9 cellular contexts compared by ENCODE assay signal in genomic region chr12:120689397-120690082, GRCh38. TPM values are rescaled to one million over a fixed set of nuclear protein-coding genes. Genes with fewer than 3 reads are reported as not detected.
DNase-seq lines count a peak whose midpoint lies in the region; ATAC-seq, FAIRE-seq and TF ChIP-seq lines count a peak whose summit lies in the region.
"Had no signal": no experiment of that assay in that cellular context is flagged by ENCODE, and none has a peak within 500 bp of the region (broad histone marks: within the 10 kb centered on the region; RNA-seq: fewer than 3 reads in every experiment).

No MANE protein-coding gene starts in this region.

- no peaks in the 10 kb centered on the region for H3K9me3 ChIP-seq in OCI-LY3 (ENCODE audit: insufficient read depth, low read length)
- H3K9me3 ChIP-seq in H1 (ENCODE audit: insufficient read depth in 2 of 2, low read depth in 1 of 2, low read length in 1 of 2) = no peaks in the 10 kb centered on the region
- no peaks in the 10 kb centered on the region for H3K9me3 ChIP-seq in osteoblast (ENCODE audit: low read depth, low read length)
- no peaks in the 10 kb centered on the region for H3K9me3 ChIP-seq in uterus
- H3K9me3 ChIP-seq in pancreas = no peaks in the 10 kb centered on the region

- no peak overlapping the region for H3K14ac ChIP-seq in H1 (ENCODE audit: insufficient read length)

- DNase-seq in GF-D8 (lab: John Stamatoyannopoulos, UW) (peak; percentile 13), H1 (ENCODE audit: low read depth in 1 of 2, low spot score in 2 of 2) (no peak), osteoblast (ENCODE audit: insufficient read length, low spot score, missing footprints) (no peak), uterus (no peak), pancreas (no peak)
- DNase-seq: stimulated activated CD4-positive, alpha-beta T cell treated with anti-CD3 and anti-CD28 coated beads, Interleukin-12 subunit alpha, Interleukin-12 subunit beta, amount 100 ng/mL, for 4 hours had no signal

- H2AK5ac ChIP-seq in H1 (ENCODE audit: low read depth, low read length) = no peak overlapping the region

- no peak overlapping the region for H2BK12ac ChIP-seq in H1 (ENCODE audit: low read depth, low read length)

- TF ChIP-seq EP300 in H1 (IDR thresholded peaks at IDR 0.05; ENCODE audit: borderline replicate concordance in 1 of 2, low read depth in 2 of 2, low read length in 2 of 2) = no peak

- no peak for TF ChIP-seq RAD21 in H1 (IDR thresholded peaks at IDR 0.05 in 1 of 2, conservative IDR thresholded peaks at IDR 0.05 in 1 of 2; ENCODE audit: low read depth in 2 of 2, low read length in 2 of 2)

- no peak overlapping the region for H3K56ac ChIP-seq in H1 (replicated peaks; ENCODE audit: insufficient read length, low read depth, low read length)

- WGBS in H1 (ENCODE audit: extremely low coverage in 1 of 2, insufficient coverage in 1 of 2, insufficient read length in 1 of 2, insufficient replicate concordance in 2 of 2, low coverage in 1 of 2, low lambda C conversion rate in 2 of 2, missing lambda C conversion rate in 1 of 2), 2 experiments = 66% methylated on average over 6 of the region's 6 CpGs; no CpG with 5 or more reads in 1 of the 2 experiments
- 23 to 26% methylated on average over 6 of the region's 6 CpGs for whole genome bisulfite sequencing in pancreas, 2 donors

- POLR2A ChIA-PET in H1 (lab: Charles Lee; ENCODE audit: partially characterized antibody) = interaction anchor here (0.6 to 4.5 kb wide), 7 partner anchors 10 to 128 kb away, joined by 3 to 28 read pairs (median 3); no protein-coding TSS in a partner anchor

- TF ChIP-seq POLR2A in H1 (IDR thresholded peaks at IDR 0.05; ENCODE audit: control extremely low read depth in 1 of 2, low read depth in 2 of 2, low read length in 2 of 2) = no peak
- no peak for TF ChIP-seq POLR2A in uterus (IDR thresholded peaks at IDR 0.05)

- H2BK15ac ChIP-seq in H1 (ENCODE audit: low read length) = no peak overlapping the region

- ATAC-seq in GM19351 (IDR thresholded peaks at IDR 0.05; ENCODE audit: unreplicated experiment) = no peak
- ATAC-seq in HG02610 (IDR thresholded peaks at IDR 0.05; ENCODE audit: unreplicated experiment) = no peak
- ATAC-seq in pancreas = no peak

- H4K20me1 ChIP-seq in OCI-LY3 (ENCODE audit: insufficient read depth, low read length) (peaks cover 58% of the 10 kb centered on the region), H1 (replicated peaks in 1 of 2; ENCODE audit: control insufficient read depth in 1 of 2, insufficient read depth in 2 of 2, low read length in 2 of 2) (peaks cover 20 to 22% of the 10 kb centered on the region in 2 experiments), osteoblast (ENCODE audit: insufficient read depth, low read length) (peaks cover 64% of the 10 kb centered on the region)

- no peaks in the 10 kb centered on the region for H3K27me3 ChIP-seq in OCI-LY3 (ENCODE audit: low read depth, low read length)
- no peaks in the 10 kb centered on the region for H3K27me3 ChIP-seq in H1 (replicated peaks in 1 of 4; ENCODE audit: control insufficient read depth in 3 of 4, extremely low read depth in 1 of 4, insufficient read depth in 3 of 4, low read length in 3 of 4)
- no peaks in the 10 kb centered on the region for H3K27me3 ChIP-seq in osteoblast (ENCODE audit: insufficient read depth, low read length)
- H3K27me3 ChIP-seq in uterus = no peaks in the 10 kb centered on the region
- no peaks in the 10 kb centered on the region for H3K27me3 ChIP-seq in pancreas

- H3K27ac ChIP-seq in OCI-LY3 (ENCODE audit: low read length) = no peak overlapping the region
- H3K27ac ChIP-seq in H1 (ENCODE audit: low read depth, low read length) = no peak overlapping the region
- H3K27ac ChIP-seq in osteoblast (ENCODE audit: low read depth, low read length) = no peak overlapping the region
- H3K27ac ChIP-seq in uterus = peak overlapping the region in 1 of 2 donors; percentile 95
- H3K27ac ChIP-seq in pancreas = peak overlapping the region in 2 of 4 donors; percentile 19 to 86

- CTCF ChIA-PET in H1 (lab: Charles Lee; ENCODE audit: partially characterized antibody) = interaction anchor here (0.6 to 10.4 kb wide), 9 partner anchors 13 to 283 kb away, joined by 3 to 87 read pairs (median 4); partner anchors contain the start of gene CABP1

- peaks cover 16% of the 10 kb centered on the region for H3K23me2 ChIP-seq in H1 (ENCODE audit: low read depth, low read length)

- H3K4ac ChIP-seq in H1 (replicated peaks; ENCODE audit: insufficient read length, low read depth, low read length) = no peak overlapping the region

- FAIRE-seq in H1 (lab: Jason Lieb, UNC) = no peak
- no peak for FAIRE-seq in pancreas (lab: Jason Lieb, UNC)

- H3K4me2 ChIP-seq in OCI-LY3 (ENCODE audit: low read length) (peak overlapping the region; percentile 95), H1 (ENCODE audit: insufficient read depth in 1 of 2, low read depth in 2 of 2, low read length in 2 of 2) (peak overlapping the region; percentile 87 to 96), osteoblast (ENCODE audit: insufficient read depth, low read length) (peak overlapping the region; percentile 91)

- peak overlapping the region; percentile 54; the same call in 1 of the 2 replicates for H2BK5ac ChIP-seq in H1 (ENCODE audit: low read depth, low read length)

- TF ChIP-seq CTCF in OCI-LY3 (IDR thresholded peaks at IDR 0.05; ENCODE audit: low read depth, low read length) (no peak), H1 (IDR thresholded peaks at IDR 0.05; ENCODE audit: control extremely low read depth in 1 of 3, insufficient read depth in 1 of 3, low read depth in 1 of 3, low read length in 3 of 3) (no peak), osteoblast (IDR thresholded peaks at IDR 0.05; ENCODE audit: extremely low read depth, low read depth, low read length) (no peak), uterus (IDR thresholded peaks at IDR 0.05) (no peak), pancreas (IDR thresholded peaks at IDR 0.05) (no peak)

- H2BK120ac ChIP-seq in H1 (replicated peaks; ENCODE audit: low read depth, low read length) = no peak overlapping the region

- H3K79me1 ChIP-seq in H1 (ENCODE audit: low read depth, low read length) = peaks cover 11% of the 10 kb centered on the region; the same call in 1 of the 2 replicates

- H3K4me3 ChIP-seq in OCI-LY3 (ENCODE audit: low read length) (peak overlapping the region; percentile 98; the same call in 1 of the 2 replicates), H1 (ENCODE audit: extremely low read depth in 1 of 4, insufficient read depth in 2 of 4, low read depth in 3 of 4, low read length in 4 of 4) (peak overlapping the region; percentile 26 to 92 (median 82); a peak in 7 of 8 replicates), osteoblast (ENCODE audit: insufficient read depth, low read length) (peak overlapping the region; percentile 91), uterus (no peak overlapping the region), pancreas (peak overlapping the region in 2 of 4 donors; percentile 74 to 99)

- no peak overlapping the region for H2AFZ ChIP-seq in OCI-LY3 (ENCODE audit: low read depth, low read length)
- no peak overlapping the region for H2AFZ ChIP-seq in H1 (ENCODE audit: low read length)
- H2AFZ ChIP-seq in osteoblast (ENCODE audit: low read length) = no peak overlapping the region

- no peak overlapping the region for H3K18ac ChIP-seq in H1 (ENCODE audit: extremely low read depth, low read length)

- no peak overlapping the region for H2BK20ac ChIP-seq in H1 (ENCODE audit: low read length)

- H3K36me3 ChIP-seq in OCI-LY3 (replicated peaks; ENCODE audit: low read depth, low read length) = peaks cover 29% of the 10 kb centered on the region
- peaks cover 0 to 7% (median 6%) of the 10 kb centered on the region in 4 experiments; a peak in 4 of 8 replicates for H3K36me3 ChIP-seq in H1 (ENCODE audit: control insufficient read depth in 2 of 4, insufficient read depth in 4 of 4, low read length in 3 of 4)
- peaks cover 9% of the 10 kb centered on the region for H3K36me3 ChIP-seq in osteoblast (ENCODE audit: insufficient read depth, low read length)
- H3K36me3 ChIP-seq in uterus = no peaks in the 10 kb centered on the region
- H3K36me3 ChIP-seq in pancreas = peaks cover 0 to 5% (median under 1%) of the 10 kb centered on the region in 3 donors

- H3K23ac ChIP-seq in H1 (ENCODE audit: insufficient read length) = no peak overlapping the region

- H3K9ac ChIP-seq in OCI-LY3 (ENCODE audit: low read length) (no peak overlapping the region), H1 (replicated peaks in 1 of 4; ENCODE audit: extremely low read depth in 1 of 4, low read depth in 3 of 4, low read length in 3 of 4) (no peak overlapping the region)

- intact Hi-C loops in uterus (cut with DNase I; ENCODE audit: low total_unique reads) = no loop called here
- intact Hi-C loops in pancreas (cut with DNase I) = no loop called here

- H4K8ac ChIP-seq in H1 (ENCODE audit: extremely low read depth, insufficient read depth, low read length) = no peak overlapping the region

- H4K5ac ChIP-seq in H1 (ENCODE audit: insufficient read length, low read depth, low read length) = no peak overlapping the region

- H3K79me2 ChIP-seq in OCI-LY3 (ENCODE audit: low read length) (peaks cover 76% of the 10 kb centered on the region), H1 (ENCODE audit: control insufficient read depth in 1 of 2, insufficient read depth in 2 of 2, low read length in 2 of 2) (peaks cover 43 to 73% of the 10 kb centered on the region in 2 experiments), osteoblast (ENCODE audit: insufficient read depth, low read length) (peaks cover 76% of the 10 kb centered on the region)

- no peak overlapping the region for H4K91ac ChIP-seq in H1 (replicated peaks; ENCODE audit: insufficient read length, low read length)

- peaks cover 30% of the 10 kb centered on the region for H3K4me1 ChIP-seq in OCI-LY3 (ENCODE audit: low read length)
- H3K4me1 ChIP-seq in H1 (replicated peaks in 1 of 4; ENCODE audit: control insufficient read depth in 3 of 4, insufficient read depth in 4 of 4, low read length in 3 of 4) = peaks cover 6 to 22% (median 16%) of the 10 kb centered on the region in 4 experiments; a peak in 6 of 7 replicates
- H3K4me1 ChIP-seq in osteoblast (ENCODE audit: insufficient read depth, low read length) = peaks cover 25% of the 10 kb centered on the region
- peaks cover 0 to 9% of the 10 kb centered on the region in 2 donors for H3K4me1 ChIP-seq in uterus
- peaks cover 11 to 33% (median 24%) of the 10 kb centered on the region in 3 donors for H3K4me1 ChIP-seq in pancreas

RNA-seq across cellular contexts. Expression of gene MLEC, which starts 2.6 kb away (rescaled TPM):
- 260 and 266 TPM in 2 replicates for total RNA-seq in H1 (2021; fragmentation: NEBNext Ultra II Directional; extraction: Animal tissue kit (Norgen Biotek cat#: 25700))
- polyA plus RNA-seq in H1 (2011; rRNA removed) = 34.4 and 37.1 TPM in 2 replicates
- polyA plus RNA-seq in H1 (2011; cell fraction: cytosol; rRNA removed) = 50.8 TPM
- 26.0 TPM for polyA plus RNA-seq in H1 (2011; cell fraction: nucleus; rRNA removed)
- 98.6 to 133 TPM (median 116 TPM) in 4 replicates for polyA plus RNA-seq in H1 (2012, experiment 1 of 2)
- polyA plus RNA-seq in H1 (2012, experiment 2 of 2) = 61.6 TPM
- polyA plus RNA-seq in H1 (2013, experiment 1 of 2) = 141 TPM
- 191 TPM for polyA plus RNA-seq in H1 (2013, experiment 2 of 2)
- polyA minus RNA-seq in H1 (2011; rRNA and poly(A)+ RNA removed) = 89.4 and 147 TPM in 2 replicates
- polyA minus RNA-seq in H1 (2011; cell fraction: cytosol; rRNA and poly(A)+ RNA removed) = 75.7 TPM
- polyA minus RNA-seq in H1 (2011; cell fraction: nucleus; rRNA and poly(A)+ RNA removed) = 32.8 TPM
- 85.2 and 89.8 TPM in 2 replicates for total RNA-seq in osteoblast
- total RNA-seq in uterus = 100 to 1,000 TPM in 1 of 4 donors, 10 to 100 TPM in 3; 15.6 to 108 (median 53.5) TPM
- 100 to 1,000 TPM in 3 of 6 donors, 10 to 100 TPM in 3; 66.8 to 124 (median 100) TPM for total RNA-seq in pancreas
- 10 to 100 TPM; 25.8 to 33.6 TPM for polyA plus RNA-seq in pancreas

RNA-seq across cellular contexts. Expression of gene UNC119B, which starts 20.7 kb away (rescaled TPM):
- total RNA-seq in H1 (2021; fragmentation: NEBNext Ultra II Directional; extraction: Animal tissue kit (Norgen Biotek cat#: 25700)) = 50.1 and 51.9 TPM in 2 replicates
- polyA plus RNA-seq in H1 (2011; rRNA removed) (40.5 and 40.6 TPM in 2 replicates), pancreas (10 to 100 TPM in 1 of 2 donors, 1 to 10 TPM in 1; 6.6 to 14.4 TPM)
- polyA plus RNA-seq in H1 (2011; cell fraction: cytosol; rRNA removed) = 51.3 TPM
- polyA plus RNA-seq in H1 (2011; cell fraction: nucleus; rRNA removed) = 36.7 TPM
- 39.9 to 51.9 TPM (median 44.9 TPM) in 4 replicates for polyA plus RNA-seq in H1 (2012, experiment 1 of 2)
- 18.4 TPM for polyA plus RNA-seq in H1 (2012, experiment 2 of 2)
- polyA plus RNA-seq in H1 (2013, experiment 1 of 2) = 22.7 TPM
- 21.6 TPM for polyA plus RNA-seq in H1 (2013, experiment 2 of 2)
- 59.9 and 64.9 TPM in 2 replicates for polyA minus RNA-seq in H1 (2011; rRNA and poly(A)+ RNA removed)
- polyA minus RNA-seq in H1 (2011; cell fraction: cytosol; rRNA and poly(A)+ RNA removed) = 33.0 TPM
- 28.7 TPM for polyA minus RNA-seq in H1 (2011; cell fraction: nucleus; rRNA and poly(A)+ RNA removed)
- total RNA-seq in osteoblast (23.2 and 24.5 TPM in 2 replicates), uterus (10 to 100 TPM; 13.8 to 44.8 (median 32.1) TPM), pancreas (10 to 100 TPM; 11.8 to 18.9 (median 15.3) TPM)

RNA-seq across cellular contexts. Expression of gene ACADS, which starts 36.1 kb away (rescaled TPM):
- total RNA-seq in H1 (2021; fragmentation: NEBNext Ultra II Directional; extraction: Animal tissue kit (Norgen Biotek cat#: 25700)) = 3.9 and 4.9 TPM in 2 replicates
- polyA plus RNA-seq in H1 (2011; rRNA removed) (7.5 and 8.7 TPM in 2 replicates), pancreas (10 to 100 TPM; 50.9 to 59.2 TPM)
- 8.2 TPM for polyA plus RNA-seq in H1 (2011; cell fraction: cytosol; rRNA removed)
- 11.5 TPM for polyA plus RNA-seq in H1 (2011; cell fraction: nucleus; rRNA removed)
- 3.4 to 8.5 TPM (median 6.3 TPM) in 4 replicates for polyA plus RNA-seq in H1 (2012, experiment 1 of 2)
- polyA plus RNA-seq in H1 (2012, experiment 2 of 2) = 4.5 TPM
- polyA plus RNA-seq in H1 (2013, experiment 1 of 2) = 2.9 TPM
- polyA plus RNA-seq in H1 (2013, experiment 2 of 2) = 2.5 TPM
- polyA minus RNA-seq in H1 (2011; rRNA and poly(A)+ RNA removed) = 1.3 and 2.9 TPM in 2 replicates
- polyA minus RNA-seq in H1 (2011; cell fraction: cytosol; rRNA and poly(A)+ RNA removed) = 3.9 TPM
- 3.2 TPM for polyA minus RNA-seq in H1 (2011; cell fraction: nucleus; rRNA and poly(A)+ RNA removed)
- total RNA-seq in osteoblast (10.5 and 12.7 TPM in 2 replicates), uterus (10 to 100 TPM in 3 of 4 donors, 1 to 10 TPM in 1; 1.2 to 46.1 (median 13.9) TPM), pancreas (10 to 100 TPM; 15.2 to 22.8 (median 18.6) TPM)

RNA-seq across cellular contexts. Expression of gene CABP1, which starts 49.1 kb away (rescaled TPM):
- total RNA-seq in H1 (2021; fragmentation: NEBNext Ultra II Directional; extraction: Animal tissue kit (Norgen Biotek cat#: 25700)) = 7.4 and 8.5 TPM in 2 replicates
- 3.9 and 4.5 TPM in 2 replicates for polyA plus RNA-seq in H1 (2011; rRNA removed)
- polyA plus RNA-seq in H1 (2011; cell fraction: cytosol; rRNA removed) = 5.9 TPM
- 6.8 TPM for polyA plus RNA-seq in H1 (2011; cell fraction: nucleus; rRNA removed)
- 6.0 to 8.6 TPM (median 7.8 TPM) in 4 replicates for polyA plus RNA-seq in H1 (2012, experiment 1 of 2)
- polyA plus RNA-seq in H1 (2012, experiment 2 of 2) = 4.0 TPM
- polyA plus RNA-seq in H1 (2013, experiment 1 of 2) = 2.8 TPM
- 2.7 TPM for polyA plus RNA-seq in H1 (2013, experiment 2 of 2)
- polyA minus RNA-seq in H1 (2011; rRNA and poly(A)+ RNA removed) = 4.9 and 5.4 TPM in 2 replicates
- 1.6 TPM for polyA minus RNA-seq in H1 (2011; cell fraction: cytosol; rRNA and poly(A)+ RNA removed)
- 5.4 TPM for polyA minus RNA-seq in H1 (2011; cell fraction: nucleus; rRNA and poly(A)+ RNA removed)
- not detected in 2 replicates for total RNA-seq in osteoblast
- 1 to 10 TPM in 2 of 4 donors, under 1 TPM in 1, not detected in 1; 0.51 to 6.4 (median 2.1) TPM for total RNA-seq in uterus
- under 1 TPM; 0.12 to 0.87 (median 0.46) TPM for total RNA-seq in pancreas
- polyA plus RNA-seq in pancreas = 1 to 10 TPM; 3.3 to 5.7 TPM

Comparison
In these comparisons a context has a peak if more than half of its experiments do, and no peak if none do; other contexts are left out.
1. H3K4me3 ChIP-seq: peak in OCI-LY3 (single experiment), H1 (4 of 4) and osteoblast (single experiment); none in uterus (0 of 2).
2. Peak in every context shown above with its lines, with median percentiles within 50 percentile points of each other: H3K4me2 ChIP-seq.